ENCODE assay signal across 23 cellular contexts in genomic region chr1:150511551-150511950, GRCh38. TPM values are rescaled to one million over a fixed set of nuclear protein-coding genes. Genes with fewer than 3 reads are reported as not detected.
DNase-seq lines count a peak whose midpoint lies in the region; ATAC-seq and TF ChIP-seq lines count a peak whose summit lies in the region.
"Had no signal": no experiment of that assay in that cellular context is flagged by ENCODE, and none has a peak within 500 bp of the region (broad histone marks: within the 10 kb centered on the region; RNA-seq: fewer than 3 reads in every experiment).

No MANE protein-coding gene starts in this region.

- H3K27me3 Mint-ChIP-seq in endothelial cell (ENCODE audit: unreplicated experiment) = peaks cover 24% of the 10 kb centered on the region
- H3K27me3 Mint-ChIP-seq: activated naive CD8-positive, alpha-beta T cell; stimulated activated naive B cell treated with anti-CD40 and anti-IgM and Interleukin-4, amounts not matched to agents 10 μg/mL and 1 μg/mL and 100 μg/mL, for 72 hours had no signal

- DNase-seq in A673 (ENCODE audit: low spot score) (no peak), NCI-H1105 (lab: John Stamatoyannopoulos, UW) (peak; percentile 89), NCI-H345 treated with DMSO at 0.1 percent for 48 hours (lab: John Stamatoyannopoulos, UW; ENCODE audit: unreplicated experiment) (peak; percentile 99), endothelial cell (ENCODE audit: low spot score) (no peak), OCI-M1 (lab: John Stamatoyannopoulos, UW) (no peak), superior temporal gyrus (ENCODE audit: extremely low spot score) (no peak), SW480 (ENCODE audit: low spot score) (no peak)
- DNase-seq: ACHN; activated CD8-positive, alpha-beta T cell treated with anti-CD3 and anti-CD28 coated beads, Interleukin-2, amount 10 ng/mL, durations not matched to agents 7 days and 5 days; activated T-cell treated with anti-CD3 and anti-CD28 coated beads, Interleukin-2, amount 50 U/mL, for 4 hours; colonic mucosa; GOT3; left cardiac atrium; midbrain; NCI-H2029 treated with DMSO at 0.1 percent for 48 hours; stimulated activated naive B cell treated with anti-CD40 and anti-IgM and Interleukin-4, amounts not matched to agents 10 μg/mL and 1 μg/mL and 100 μg/mL, for 72 hours; tibial artery had no signal

- peaks cover 26% of the 10 kb centered on the region for H3K36me3 Mint-ChIP-seq in endothelial cell (ENCODE audit: low read depth, unreplicated experiment)

- peak overlapping the region; percentile 88 for H3K4me3 Mint-ChIP-seq in endothelial cell (ENCODE audit: unreplicated experiment)
- H3K4me3 Mint-ChIP-seq: activated CD8-positive, alpha-beta T cell treated with anti-CD3 and anti-CD28 coated beads, Interleukin-2, amount 10 ng/mL, durations not matched to agents 7 days and 5 days; activated naive CD8-positive, alpha-beta T cell; activated T-cell treated with anti-CD3 and anti-CD28 coated beads, Interleukin-2, amount 50 U/mL, for 4 hours; stimulated activated naive B cell treated with anti-CD40 and anti-IgM and Interleukin-4, amounts not matched to agents 10 μg/mL and 1 μg/mL and 100 μg/mL, for 72 hours; T-helper 2 cell treated with Interferon-gamma antibody and Interleukin-4, amounts not matched to agents 5 μg/mL and 100 μg/mL, for 36 hours; WTC11 had no signal

- H3K27ac ChIP-seq in A673 (ENCODE audit: low read depth, low read length, poor library complexity, severe bottlenecking) = peak overlapping the region; percentile 23
- H3K27ac ChIP-seq: colonic mucosa, neutrophil, tibial artery had no signal

- H3K4me1 Mint-ChIP-seq in endothelial cell (ENCODE audit: unreplicated experiment) = peaks cover 73% of the 10 kb centered on the region

- H3K27me3 ChIP-seq in A673 (replicated peaks; ENCODE audit: insufficient read depth, low read depth, low read length, poor library complexity) = no peaks in the 10 kb centered on the region
- H3K27me3 ChIP-seq: colonic mucosa, tibial artery had no signal

- H3K27ac Mint-ChIP-seq in endothelial cell (ENCODE audit: unreplicated experiment) = peak overlapping the region; percentile 54
- H3K27ac Mint-ChIP-seq: activated CD8-positive, alpha-beta T cell treated with anti-CD3 and anti-CD28 coated beads, Interleukin-2, amount 10 ng/mL, durations not matched to agents 7 days and 5 days; activated naive CD8-positive, alpha-beta T cell; stimulated activated naive B cell treated with anti-CD40 and anti-IgM and Interleukin-4, amounts not matched to agents 10 μg/mL and 1 μg/mL and 100 μg/mL, for 72 hours; T-helper 2 cell treated with Interferon-gamma antibody and Interleukin-4, amounts not matched to agents 5 μg/mL and 100 μg/mL, for 36 hours; WTC11 had no signal

- H3K4me3 ChIP-seq in A673 (ENCODE audit: low read depth, low read length, poor library complexity, severe bottlenecking) = no peak overlapping the region
- H3K4me3 ChIP-seq: colonic mucosa, tibial artery had no signal

- H3K9me3 ChIP-seq in A673 (ENCODE audit: low read depth, low read length, poor library complexity, severe bottlenecking) = no peaks in the 10 kb centered on the region
- H3K9me3 ChIP-seq: colonic mucosa, neutrophil, tibial artery had no signal

- no TSS peak for BruUV-seq in A673 (replicated peaks; lab: Mats Ljungman, UMichigan)

- POLR2A ChIA-PET in A673 (lab: Charles Lee; ENCODE audit: low non-redundant PET) = no interaction called here

- H3K9me3 Mint-ChIP-seq in endothelial cell (ENCODE audit: unreplicated experiment) = no peaks in the 10 kb centered on the region
- H3K9me3 Mint-ChIP-seq: activated T-cell treated with anti-CD3 and anti-CD28 coated beads, Interleukin-2, amount 50 U/mL, for 4 hours; stimulated activated naive B cell treated with anti-CD40 and anti-IgM and Interleukin-4, amounts not matched to agents 10 μg/mL and 1 μg/mL and 100 μg/mL, for 72 hours; T-helper 2 cell treated with Interferon-gamma antibody and Interleukin-4, amounts not matched to agents 5 μg/mL and 100 μg/mL, for 36 hours; WTC11 had no signal

- CTCF ChIA-PET in A673 (lab: Charles Lee) = no interaction called here

- TF ChIP-seq CTCF in A673 (conservative IDR thresholded peaks at IDR 0.05; ENCODE audit: low read depth, low read length) (no peak), endothelial cell (IDR thresholded peaks at IDR 0.05; ENCODE audit: unreplicated experiment) (no peak)

- no peak for ATAC-seq in GM18873 (IDR thresholded peaks at IDR 0.05; ENCODE audit: low FRiP score, unreplicated experiment)
- ATAC-seq: activated CD8-positive, alpha-beta T cell treated with anti-CD3 and anti-CD28 coated beads, Interleukin-2, amount 10 ng/mL, durations not matched to agents 7 days and 5 days; activated T-cell treated with anti-CD3 and anti-CD28 coated beads, Interleukin-2, amount 50 U/mL, for 4 hours; left cardiac atrium; stimulated activated naive B cell treated with anti-CD40 and anti-IgM and Interleukin-4, amounts not matched to agents 10 μg/mL and 1 μg/mL and 100 μg/mL, for 72 hours; WTC11 had no signal

- intact Hi-C loops in A673 (cut with micrococcal nuclease; ENCODE audit: unreplicated experiment) = no loop called here

- peaks cover 9% of the 10 kb centered on the region for H3K36me3 ChIP-seq in A673 (ENCODE audit: insufficient read depth, low read length, poor library complexity, severe bottlenecking)
- H3K36me3 ChIP-seq: colonic mucosa had no signal

- H3K4me1 ChIP-seq in A673 (ENCODE audit: insufficient read depth, low read length, poor library complexity, severe bottlenecking) = peaks cover 15% of the 10 kb centered on the region

RNA-seq across cellular contexts. Expression of gene ECM1, which starts 3.6 kb away (rescaled TPM):
- 55.9 and 61.2 TPM in 2 replicates for total RNA-seq in A673 (2021)
- 637 TPM for total RNA-seq in endothelial cell (ENCODE audit: unreplicated experiment)

RNA-seq across cellular contexts. Expression of gene FALEC, which starts 4.0 kb away (rescaled TPM):
- total RNA-seq in A673 (2021) (1.6 TPM in 1 of 2 replicates, not detected in the other), endothelial cell (ENCODE audit: unreplicated experiment) (1.2 TPM)
- total RNA-seq: activated CD8-positive, alpha-beta T cell treated with anti-CD3 and anti-CD28 coated beads, Interleukin-2, amount 10 ng/mL, durations not matched to agents 7 days and 5 days; colonic mucosa; Daoy; left cardiac atrium had no signal

RNA-seq across cellular contexts. Expression of gene TARS2, which starts 24.3 kb away (rescaled TPM):
- 32.0 and 36.6 TPM in 2 replicates for total RNA-seq in A673 (2021)
- total RNA-seq in endothelial cell (ENCODE audit: unreplicated experiment) = 16.6 TPM

RNA-seq across cellular contexts. Expression of gene ADAMTSL4, which starts 37.7 kb away (rescaled TPM):
- total RNA-seq in A673 (2021) = 0.31 TPM in 1 of 2 replicates, not detected in the other
- 0.36 TPM for total RNA-seq in endothelial cell (ENCODE audit: unreplicated experiment)
- total RNA-seq: activated CD8-positive, alpha-beta T cell treated with anti-CD3 and anti-CD28 coated beads, Interleukin-2, amount 10 ng/mL, durations not matched to agents 7 days and 5 days; Daoy had no signal

Comparison
In these comparisons a context has a peak if more than half of its experiments do, and no peak if none do; other contexts are left out.
1. DNase-seq: peak in NCI-H1105 (single experiment) and NCI-H345 treated with DMSO at 0.1 percent for 48 hours (single experiment); none in A673 (single experiment), endothelial cell (single experiment), OCI-M1 (single experiment), superior temporal gyrus (single experiment) and SW480 (single experiment).
2. RNA of gene ECM1, which starts 3.6 kb away (total RNA-seq): 637 TPM in endothelial cell (single experiment); 55.9 to 61.2 TPM in A673; every median in the first group is over 10 times any median in the second.